In genomic region chr13:112120031-112120373, GRCh38 we compare ENCODE assay signal across 37 cellular contexts. TPM values are rescaled to one million over a fixed set of nuclear protein-coding genes. Genes with fewer than 3 reads are reported as not detected.
"Had no signal": no experiment of that assay in that cellular context is flagged by ENCODE, and none has a peak within 500 bp of the region (broad histone marks: within the 10 kb centered on the region; RNA-seq: fewer than 3 reads in every experiment).

No MANE protein-coding gene starts in this region.

- H3K36me3 ChIP-seq: adrenal gland, brain microvascular endothelial cell, breast epithelium had no signal

- H3K9me3 ChIP-seq: adrenal gland, body of pancreas, breast epithelium had no signal

- H3K27ac Mint-ChIP-seq: activated B cell treated with CpG ODN at 0.5 μM for 24 hours; activated CD4-positive, alpha-beta memory T cell treated with anti-CD3 and anti-CD28 coated beads for 36 hours; activated CD4-positive, alpha-beta T cell treated with anti-CD3 and anti-CD28 coated beads, Interleukin-2, amount 10 ng/mL, durations not matched to agents 24 days and 14 days; activated CD8-positive, alpha-beta T cell treated with anti-CD3 and anti-CD28 coated beads for 36 hours; activated naive CD4-positive, alpha-beta T cell treated with anti-CD3 and anti-CD28 coated beads for 36 hours; activated naive CD8-positive, alpha-beta T cell treated with anti-CD3 and anti-CD28 coated beads for 36 hours; activated T-cell treated with anti-CD3 and anti-CD28 coated beads, Interleukin-2, amount 50 U/mL, for 72 hours; activated T-helper 1 cell treated with anti-CD3 and anti-CD28 coated beads, Interleukin-12 subunit alpha, Interleukin-12 subunit beta, Interleukin-2, Interleukin-4 antibody, amounts not matched to agents 30 ng/mL and 10 ng/mL and 1 ng/mL, durations not matched to agents 14 hours and 24 hours and 36 hours; activated T-helper 17 cell treated with anti-CD3 and anti-CD28 coated beads, Interleukin-2, amount 50 U/mL, for 72 hours; T-helper 1 cell treated with Interleukin-12 subunit alpha and Interleukin-12 subunit beta and Interleukin-4 antibody, amounts not matched to agents 30 μg/mL and 1 μg/mL, for 36 hours; T-helper 2 cell treated with Interferon-gamma antibody and Interleukin-4, amounts not matched to agents 5 μg/mL and 100 μg/mL, for 36 hours had no signal

- H3K27ac ChIP-seq: adrenal gland, body of pancreas, brain microvascular endothelial cell, breast epithelium had no signal

- FAIRE-seq: astrocyte, TTC549 had no signal

- H3K36me3 Mint-ChIP-seq: activated CD4-positive, alpha-beta memory T cell treated with anti-CD3 and anti-CD28 coated beads for 36 hours; activated naive CD4-positive, alpha-beta T cell treated with anti-CD3 and anti-CD28 coated beads, Interleukin-2, amount 50 U/mL, for 72 hours; activated naive CD8-positive, alpha-beta T cell treated with anti-CD3 and anti-CD28 coated beads for 36 hours had no signal

- H3K4me1 ChIP-seq: adrenal gland, body of pancreas, breast epithelium had no signal

- H3K27me3 ChIP-seq: body of pancreas, brain microvascular endothelial cell had no signal

- DNase-seq: activated B cell treated with CpG ODN at 0.5 μM for 24 hours; activated CD4-positive, alpha-beta memory T cell treated with anti-CD3 and anti-CD28 coated beads for 36 hours; activated CD4-positive, alpha-beta T cell treated with anti-CD3 and anti-CD28 coated beads for 4 hours; activated CD4-positive, alpha-beta T cell treated with anti-CD3 and anti-CD28 coated beads, Interleukin-2, amount 10 ng/mL, durations not matched to agents 24 days and 14 days; activated CD4-positive, alpha-beta T cell treated with anti-CD3 and anti-CD28 coated beads, Interleukin-2, amount 50 U/mL, for 1 hour; activated CD4-positive, alpha-beta T cell treated with anti-CD3 and anti-CD28 coated beads, Interleukin-2, amount 50 U/mL, for 4 hours; activated CD4-positive, CD25-positive, alpha-beta regulatory T cell treated with anti-CD3 and anti-CD28 coated beads, Interleukin-2, amount 50 U/mL, for 72 hours; activated CD8-positive, alpha-beta memory T cell treated with anti-CD3 and anti-CD28 coated beads, Interleukin-2, amount 50 U/mL, for 4 hours; activated CD8-positive, alpha-beta T cell treated with anti-CD3 and anti-CD28 coated beads for 36 hours; activated gamma-delta T cell treated with Interleukin-2 at 50 U/mL for 16 hours; activated naive CD4-positive, alpha-beta T cell; activated naive CD4-positive, alpha-beta T cell treated with anti-CD3 and anti-CD28 coated beads for 36 hours; activated naive CD4-positive, alpha-beta T cell treated with anti-CD3 and anti-CD28 coated beads, Interleukin-2, amount 50 U/mL, for 16 hours; activated naive CD8-positive, alpha-beta T cell treated with anti-CD3 and anti-CD28 coated beads for 36 hours; activated T-cell treated with anti-CD3 and anti-CD28 coated beads for 4 hours; activated T-cell treated with anti-CD3 and anti-CD28 coated beads, Interleukin-2, amount 50 U/mL, for 1 hour; activated T-cell treated with anti-CD3 and anti-CD28 coated beads, Interleukin-2, amount 50 U/mL, for 4 hours; activated T-cell treated with anti-CD3 and anti-CD28 coated beads, Interleukin-2, amount 50 U/mL, for 72 hours; amniotic stem cell; aorta; body of pancreas; brain microvascular endothelial cell; central memory CD4-positive, alpha-beta T cell; T-helper 1 cell; T-helper 2 cell; T-helper 9 cell had no signal

- H3K4me3 ChIP-seq: adrenal gland, body of pancreas, breast epithelium had no signal

- H3K27me3 Mint-ChIP-seq: activated B cell treated with CpG ODN at 0.5 μM for 24 hours; activated CD4-positive, alpha-beta T cell treated with anti-CD3 and anti-CD28 coated beads, Interleukin-2, amount 10 ng/mL, durations not matched to agents 24 days and 14 days had no signal

- H3K4me1 Mint-ChIP-seq: activated B cell treated with CpG ODN at 0.5 μM for 24 hours; activated CD4-positive, alpha-beta T cell treated with anti-CD3 and anti-CD28 coated beads, Interleukin-2, amount 10 ng/mL, durations not matched to agents 24 days and 14 days; activated naive CD8-positive, alpha-beta T cell treated with anti-CD3 and anti-CD28 coated beads for 36 hours; activated T-helper 17 cell treated with anti-CD3 and anti-CD28 coated beads, Interleukin-2, amount 50 U/mL, for 72 hours had no signal

- H3K9me3 Mint-ChIP-seq: activated B cell treated with CpG ODN at 0.5 μM for 24 hours; activated CD4-positive, alpha-beta memory T cell treated with anti-CD3 and anti-CD28 coated beads for 36 hours; activated CD4-positive, alpha-beta T cell treated with anti-CD3 and anti-CD28 coated beads, Interleukin-2, amount 10 ng/mL, durations not matched to agents 24 days and 14 days; activated CD8-positive, alpha-beta T cell treated with anti-CD3 and anti-CD28 coated beads for 36 hours; activated naive CD4-positive, alpha-beta T cell treated with anti-CD3 and anti-CD28 coated beads for 36 hours; activated naive CD4-positive, alpha-beta T cell treated with anti-CD3 and anti-CD28 coated beads, Interleukin-2, amount 50 U/mL, for 72 hours; activated naive CD8-positive, alpha-beta T cell treated with anti-CD3 and anti-CD28 coated beads for 36 hours; activated T-cell treated with anti-CD3 and anti-CD28 coated beads, Interleukin-2, amount 50 U/mL, for 4 hours; activated T-cell treated with anti-CD3 and anti-CD28 coated beads, Interleukin-2, amount 50 U/mL, for 72 hours; activated T-helper 1 cell treated with anti-CD3 and anti-CD28 coated beads, Interleukin-12 subunit alpha, Interleukin-12 subunit beta, Interleukin-2, Interleukin-4 antibody, amounts not matched to agents 30 ng/mL and 10 ng/mL and 1 ng/mL, durations not matched to agents 14 hours and 24 hours and 36 hours; activated T-helper 17 cell treated with anti-CD3 and anti-CD28 coated beads, Interleukin-2, amount 50 U/mL, for 72 hours; T-helper 1 cell treated with Interleukin-12 subunit alpha and Interleukin-12 subunit beta and Interleukin-4 antibody, amounts not matched to agents 30 μg/mL and 1 μg/mL, for 36 hours; T-helper 2 cell treated with Interferon-gamma antibody and Interleukin-4, amounts not matched to agents 5 μg/mL and 100 μg/mL, for 36 hours had no signal

- H3K4me3 Mint-ChIP-seq: activated B cell treated with CpG ODN at 0.5 μM for 24 hours; activated CD4-positive, alpha-beta memory T cell treated with anti-CD3 and anti-CD28 coated beads for 36 hours; activated CD4-positive, alpha-beta T cell treated with anti-CD3 and anti-CD28 coated beads, Interleukin-2, amount 10 ng/mL, durations not matched to agents 24 days and 14 days; activated CD8-positive, alpha-beta T cell treated with anti-CD3 and anti-CD28 coated beads for 36 hours; activated naive CD4-positive, alpha-beta T cell treated with anti-CD3 and anti-CD28 coated beads for 36 hours; activated naive CD8-positive, alpha-beta T cell treated with anti-CD3 and anti-CD28 coated beads for 36 hours; activated T-cell treated with anti-CD3 and anti-CD28 coated beads, Interleukin-2, amount 50 U/mL, for 4 hours; activated T-cell treated with anti-CD3 and anti-CD28 coated beads, Interleukin-2, amount 50 U/mL, for 72 hours; activated T-helper 1 cell treated with anti-CD3 and anti-CD28 coated beads, Interleukin-12 subunit alpha, Interleukin-12 subunit beta, Interleukin-2, Interleukin-4 antibody, amounts not matched to agents 30 ng/mL and 10 ng/mL and 1 ng/mL, durations not matched to agents 14 hours and 24 hours and 36 hours; activated T-helper 17 cell treated with anti-CD3 and anti-CD28 coated beads, Interleukin-2, amount 50 U/mL, for 72 hours; T-helper 1 cell treated with Interleukin-12 subunit alpha and Interleukin-12 subunit beta and Interleukin-4 antibody, amounts not matched to agents 30 μg/mL and 1 μg/mL, for 36 hours; T-helper 2 cell treated with Interferon-gamma antibody and Interleukin-4, amounts not matched to agents 5 μg/mL and 100 μg/mL, for 36 hours had no signal

RNA-seq across cellular contexts. Expression of gene SOX1, which starts 53.1 kb away (rescaled TPM):
- total RNA-seq: activated B cell treated with CpG ODN at 0.5 μM for 24 hours; activated CD4-positive, alpha-beta memory T cell treated with anti-CD3 and anti-CD28 coated beads for 36 hours; activated CD4-positive, alpha-beta T cell treated with anti-CD3 and anti-CD28 coated beads, Interleukin-2, amount 10 ng/mL, durations not matched to agents 24 days and 14 days; activated CD8-positive, alpha-beta memory T cell treated with anti-CD3 and anti-CD28 coated beads for 36 hours; activated CD8-positive, alpha-beta T cell treated with anti-CD3 and anti-CD28 coated beads for 36 hours; activated naive CD4-positive, alpha-beta T cell treated with anti-CD3 and anti-CD28 coated beads for 36 hours; activated naive CD4-positive, alpha-beta T cell treated with anti-CD3 and anti-CD28 coated beads, Interleukin-2, amount 50 U/mL, for 72 hours; activated naive CD8-positive, alpha-beta T cell treated with anti-CD3 and anti-CD28 coated beads for 36 hours; activated T-helper 1 cell treated with anti-CD3 and anti-CD28 coated beads, Interleukin-12 subunit alpha, Interleukin-12 subunit beta, Interleukin-2, Interleukin-4 antibody, amounts not matched to agents 30 ng/mL and 10 ng/mL and 1 ng/mL, durations not matched to agents 14 hours and 24 hours and 36 hours; activated T-helper 17 cell treated with anti-CD3 and anti-CD28 coated beads, Interleukin-2, amount 50 U/mL, for 72 hours; adrenal gland; aorta; astrocyte; body of pancreas; breast epithelium; cardiac septum had no signal
- polyA plus RNA-seq: adrenal gland, aorta had no signal
